ENCODE assay signal across 18 cellular contexts in the genomic region with DNA sequence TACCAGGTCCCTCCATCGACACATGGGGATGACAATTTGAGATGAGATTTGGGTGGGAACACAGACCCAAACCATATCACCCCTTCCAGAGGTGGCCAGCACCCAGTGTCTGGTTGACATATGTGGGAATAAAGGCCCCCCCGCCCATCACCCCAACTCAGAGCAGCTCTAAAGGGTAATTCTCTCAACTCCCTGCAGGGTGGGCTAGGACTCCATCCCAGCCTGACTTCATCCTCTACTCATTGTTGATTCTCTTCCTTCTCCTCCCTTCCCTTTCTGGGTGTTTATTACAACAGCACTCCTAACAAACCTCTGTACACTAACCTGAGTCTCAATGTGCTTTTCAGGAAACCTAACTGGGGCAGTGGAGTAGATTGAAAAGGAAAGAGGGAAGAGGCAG.
"Had no signal": no experiment of that assay in that cellular context is flagged by ENCODE, and none has a peak within 500 bp of the region (broad histone marks: within the 10 kb centered on the region; RNA-seq: fewer than 3 reads in every experiment).

No MANE protein-coding gene starts in this region.

- H3K4me3 ChIP-seq: colonic mucosa, dorsolateral prefrontal cortex, heart right ventricle, left ventricle myocardium inferior, thoracic aorta, vagina had no signal

- H3K9me3 ChIP-seq: colonic mucosa, heart right ventricle, left ventricle myocardium inferior, thoracic aorta, vagina had no signal

- DNase-seq: activated CD4-positive, alpha-beta T cell treated with anti-CD3 and anti-CD28 coated beads, Interleukin-2, amount 50 U/mL, for 4 hours; activated CD8-positive, alpha-beta memory T cell treated with anti-CD3 and anti-CD28 coated beads, Interleukin-2, amount 50 U/mL, for 48 hours; activated naive CD4-positive, alpha-beta T cell; activated T-cell treated with anti-CD3 and anti-CD28 coated beads, Interleukin-2, amount 50 U/mL, for 4 hours; colonic mucosa; dorsolateral prefrontal cortex; effector memory CD8-positive, alpha-beta T cell; heart right ventricle; immature natural killer cell; kidney glomerular epithelial cell; left ventricle myocardium inferior; right cardiac atrium; stimulated activated CD4-positive, alpha-beta T cell treated with anti-CD3 and anti-CD28 coated beads, Interleukin-4, amount 100 ng/mL, for 24 hours; stimulated activated naive CD4-positive, alpha-beta T cell treated with Interleukin-2 at 50 U/mL for 16 hours had no signal

- FAIRE-seq: astrocyte had no signal

- H3K27ac ChIP-seq: colonic mucosa, dorsolateral prefrontal cortex, heart right ventricle, left ventricle myocardium inferior, parathyroid adenoma, thoracic aorta, vagina had no signal

- H3K27me3 ChIP-seq: colonic mucosa, dorsolateral prefrontal cortex, heart right ventricle, vagina had no signal

- H3K4me1 ChIP-seq: colonic mucosa, parathyroid adenoma, vagina had no signal

- H3K36me3 ChIP-seq: colonic mucosa, heart right ventricle, left ventricle myocardium inferior, thoracic aorta, vagina had no signal
